Comparison of ENCODE assay signal across 29 cellular contexts in the genomic region with DNA sequence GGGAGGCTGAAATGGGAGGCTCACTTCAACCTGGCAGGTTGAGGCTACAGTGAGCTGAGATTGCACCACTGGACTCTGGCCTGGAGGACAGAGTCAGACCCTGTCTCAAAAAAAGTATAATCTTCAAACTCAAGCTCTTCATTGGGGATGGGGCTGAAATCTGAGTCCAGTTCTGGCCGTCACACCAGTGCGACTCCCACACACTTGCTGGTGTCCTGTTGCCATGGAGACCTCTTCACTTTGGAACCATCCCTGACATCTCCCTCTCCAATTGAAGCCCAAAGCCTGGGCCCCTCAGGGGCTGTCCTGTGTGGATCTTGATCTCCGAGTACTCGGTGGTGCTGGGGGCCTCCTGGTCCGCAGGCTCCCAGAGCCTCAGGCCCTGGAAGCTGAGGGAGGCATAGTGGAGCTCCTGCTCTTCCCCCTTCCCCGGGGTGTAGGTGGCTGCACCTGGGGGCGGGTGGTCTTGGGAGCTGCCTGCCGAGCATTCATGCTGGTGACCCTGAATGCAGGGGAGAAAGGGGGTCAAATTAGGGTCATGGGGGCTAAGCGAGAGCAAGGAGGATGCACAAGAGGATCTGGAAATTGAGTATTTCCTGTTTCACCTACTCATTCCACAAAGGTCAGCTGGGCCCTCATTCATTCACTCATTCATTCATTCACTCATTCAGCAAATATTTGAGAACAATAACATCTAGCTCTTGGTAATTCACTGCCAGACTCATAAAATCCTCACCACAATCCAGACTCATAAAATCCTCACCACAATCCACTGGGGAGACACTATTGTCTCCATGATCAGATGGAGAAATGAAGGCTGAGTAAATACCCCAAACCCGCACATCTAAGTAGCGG. TPM values are rescaled to one million over a fixed set of nuclear protein-coding genes. Genes with fewer than 3 reads are reported as not detected.
DNase-seq lines count a peak whose midpoint lies in the region; ATAC-seq, FAIRE-seq and TF ChIP-seq lines count a peak whose summit lies in the region.
"Had no signal": no experiment of that assay in that cellular context is flagged by ENCODE, and none has a peak within 500 bp of the region (broad histone marks: within the 10 kb centered on the region; RNA-seq: fewer than 3 reads in every experiment).

No MANE protein-coding gene starts in this region.

- intact Hi-C loops in activated CD8-positive, alpha-beta T cell treated with anti-CD3 and anti-CD28 coated beads for 36 hours (cut with micrococcal nuclease), result no loop called here
- intact Hi-C loops in left colon (cut with DNase I, micrococcal nuclease), result no loop called here

- no peak overlapping the region for H2BK12ac ChIP-seq in H9 (ENCODE audit: insufficient read length, low read depth, low read length)

- no peak overlapping the region for H2AFZ ChIP-seq in H9 (ENCODE audit: low read length)

- no CpG with 5 or more reads among the region's 11 CpGs for WGBS in H9 (ENCODE audit: extremely low coverage, insufficient read length, low lambda C conversion rate)

- no peaks in the 10 kb centered on the region for H3K9me3 Mint-ChIP-seq in activated CD8-positive, alpha-beta T cell treated with anti-CD3 and anti-CD28 coated beads, Interleukin-2, amount 10 ng/mL, durations not matched to agents 7 days and 5 days (ENCODE audit: insufficient read depth)
- no peaks in the 10 kb centered on the region for H3K9me3 Mint-ChIP-seq in activated CD8-positive, alpha-beta T cell treated with anti-CD3 and anti-CD28 coated beads for 36 hours
- no peaks in the 10 kb centered on the region; a peak in 3 of 5 replicates for H3K9me3 Mint-ChIP-seq in H9
- H3K9me3 Mint-ChIP-seq: activated naive CD8-positive, alpha-beta T cell treated with anti-CD3 and anti-CD28 coated beads for 36 hours; activated T-cell treated with anti-CD3 and anti-CD28 coated beads, Interleukin-2, amount 50 U/mL, for 72 hours had no signal

- no peak overlapping the region for H2BK120ac ChIP-seq in H9 (ENCODE audit: low read depth, low read length, poor library complexity, severe bottlenecking)

- H3K23me2 ChIP-seq in H9 (ENCODE audit: insufficient read length, low read depth, low read length, poor library complexity, severe bottlenecking), result no peaks in the 10 kb centered on the region

- no peak for FAIRE-seq in urothelium cell line (lab: Jason Lieb, UNC)
- FAIRE-seq: colon, small intestine had no signal

- H3K79me2 ChIP-seq in H9 (ENCODE audit: insufficient read depth, low read length), result no peaks in the 10 kb centered on the region

- no peak overlapping the region for H3K56ac ChIP-seq in H9 (ENCODE audit: insufficient read length, low read depth, low read length)

- H2AK5ac ChIP-seq in H9 (ENCODE audit: insufficient read length, low read length), result no peak overlapping the region

- 0 out of 2 replicates have a peak, but pooled peaks cover 3% of the 10 kb centered on the region for H3K4me1 ChIP-seq in H9 (ENCODE audit: insufficient read depth, low read length)
- H3K4me1 ChIP-seq: prostate gland had no signal

- H3K9ac ChIP-seq in H9 (ENCODE audit: extremely low read depth, insufficient read length, low read length), result no peak overlapping the region
- H3K9ac ChIP-seq: BLaER1, KMS-11 had no signal

- H3K27ac Mint-ChIP-seq in activated CD8-positive, alpha-beta T cell treated with anti-CD3 and anti-CD28 coated beads, Interleukin-2, amount 10 ng/mL, durations not matched to agents 7 days and 5 days, result peak overlapping the region; percentile 24
- no peak overlapping the region for H3K27ac Mint-ChIP-seq in activated CD8-positive, alpha-beta T cell treated with anti-CD3 and anti-CD28 coated beads for 36 hours
- no peak overlapping the region for H3K27ac Mint-ChIP-seq in H9
- H3K27ac Mint-ChIP-seq: activated naive CD8-positive, alpha-beta T cell treated with anti-CD3 and anti-CD28 coated beads for 36 hours; activated T-cell treated with anti-CD3 and anti-CD28 coated beads, Interleukin-2, amount 50 U/mL, for 72 hours had no signal

- no peak overlapping the region for H3K18ac ChIP-seq in H9 (ENCODE audit: insufficient read length, low read depth, low read length)

- H3K9me3 ChIP-seq in H9 (ENCODE audit: control insufficient read depth, low read depth, low read length), result no peaks in the 10 kb centered on the region
- H3K9me3 ChIP-seq: body of pancreas, prostate gland, upper lobe of right lung had no signal

- no peak overlapping the region for H4K5ac ChIP-seq in H9 (ENCODE audit: insufficient read length, low read depth, low read length)

- no peak overlapping the region for H3K27ac ChIP-seq in H9 (ENCODE audit: insufficient read length, low read depth, low read length)
- H3K27ac ChIP-seq: BLaER1, body of pancreas, KMS-11, prostate gland, upper lobe of right lung had no signal

- CTCF ChIA-PET in activated CD8-positive, alpha-beta T cell treated with anti-CD3 and anti-CD28 coated beads, Interleukin-2, amount 10 ng/mL, durations not matched to agents 7 days and 5 days (lab: Charles Lee), result interaction anchor here (1.1 to 2.3 kb wide), 2 partner anchors 12 to 26 kb away, joined by 4 to 14 read pairs; no protein-coding TSS in a partner anchor
- CTCF ChIA-PET in activated CD8-positive, alpha-beta T cell treated with anti-CD3 and anti-CD28 coated beads for 36 hours (lab: Charles Lee), result interaction anchor here (1.2 to 2.4 kb wide), 4 partner anchors 13 to 186 kb away, joined by 3 to 14 read pairs (median 4); no protein-coding TSS in a partner anchor

- no peak overlapping the region for H3K23ac ChIP-seq in H9 (ENCODE audit: insufficient read length, low read depth, low read length)

- H3K4me1 Mint-ChIP-seq in activated CD8-positive, alpha-beta T cell treated with anti-CD3 and anti-CD28 coated beads, Interleukin-2, amount 10 ng/mL, durations not matched to agents 7 days and 5 days (ENCODE audit: low read depth), result peaks cover 16% of the 10 kb centered on the region
- H3K4me1 Mint-ChIP-seq in activated CD8-positive, alpha-beta T cell treated with anti-CD3 and anti-CD28 coated beads for 36 hours (ENCODE audit: low read depth), result peaks cover 9% of the 10 kb centered on the region
- peaks cover 15 to 20% of the 10 kb centered on the region in 2 experiments for H3K4me1 Mint-ChIP-seq in H9

- H2BK20ac ChIP-seq in H9 (ENCODE audit: low read depth, low read length, poor library complexity, severe bottlenecking), result no peak overlapping the region

- no peak overlapping the region for H4K91ac ChIP-seq in H9 (ENCODE audit: insufficient read length, low read depth, low read length)

- H3T11ph ChIP-seq in H9 (ENCODE audit: low read length), result no peak overlapping the region

- H3K4ac ChIP-seq in H9 (ENCODE audit: low read depth, low read length), result no peak overlapping the region

- ATAC-seq in activated CD8-positive, alpha-beta T cell treated with anti-CD3 and anti-CD28 coated beads, Interleukin-2, amount 10 ng/mL, durations not matched to agents 7 days and 5 days, result no peak
- no peak for ATAC-seq in activated CD8-positive, alpha-beta T cell treated with anti-CD3 and anti-CD28 coated beads for 36 hours
- peak; percentile 55 for ATAC-seq in left colon
- ATAC-seq in GM18858 (IDR thresholded peaks at IDR 0.05; ENCODE audit: unreplicated experiment), result no peak
- ATAC-seq: activated CD4-positive, CD25-positive, alpha-beta regulatory T cell treated with anti-CD3 and anti-CD28 coated beads, Interleukin-2, amount 50 U/mL, for 24 hours; activated T-cell treated with anti-CD3 and anti-CD28 coated beads, Interleukin-2, amount 50 U/mL, for 72 hours; body of pancreas; SK-N-SH treated with all-trans-retinoic acid at 6 μM for 48 hours; upper lobe of right lung had no signal

- no peak overlapping the region for H3K14ac ChIP-seq in H9 (ENCODE audit: insufficient read depth, low read length)

- no peak overlapping the region for H2BK15ac ChIP-seq in H9 (ENCODE audit: low read depth, low read length)

- DNase-seq in activated CD8-positive, alpha-beta T cell treated with anti-CD3 and anti-CD28 coated beads, Interleukin-2, amount 10 ng/mL, durations not matched to agents 7 days and 5 days, result no peak
- DNase-seq in activated CD8-positive, alpha-beta T cell treated with anti-CD3 and anti-CD28 coated beads for 36 hours, result no peak
- DNase-seq in left colon (no peak), urothelium cell line (ENCODE audit: low spot score) (peak; percentile 41), H9 (no peak)
- DNase-seq: activated naive CD8-positive, alpha-beta T cell treated with anti-CD3 and anti-CD28 coated beads for 36 hours; activated T-cell treated with anti-CD3 and anti-CD28 coated beads, Interleukin-2, amount 50 U/mL, for 72 hours; body of pancreas; Calu3; GOT3; naive B cell; NCI-H1092 treated with DMSO at 0.1 percent for 48 hours; NCI-H2081; NCI-H510A treated with DMSO at 0.1 percent for 48 hours; RPMI8226; small intestine; stimulated activated CD4-positive, alpha-beta T cell treated with anti-CD3 and anti-CD28 coated beads, Interleukin-4, amount 100 ng/mL, for 24 hours; T-helper 9 cell; upper lobe of right lung had no signal

- H3K27me3 ChIP-seq in H9 (ENCODE audit: insufficient read depth, low read length), result no peaks in the 10 kb centered on the region
- H3K27me3 ChIP-seq: BLaER1, body of pancreas, upper lobe of right lung had no signal

- POLR2A ChIA-PET in activated CD8-positive, alpha-beta T cell treated with anti-CD3 and anti-CD28 coated beads, Interleukin-2, amount 10 ng/mL, durations not matched to agents 7 days and 5 days (lab: Charles Lee), result no interaction called here
- POLR2A ChIA-PET in activated CD8-positive, alpha-beta T cell treated with anti-CD3 and anti-CD28 coated beads for 36 hours (lab: Charles Lee), result interaction anchor here (1.1 kb wide), 1 partner anchor 37 kb away, joined by 3 read pairs; no protein-coding TSS in a partner anchor

- H3K4me3 Mint-ChIP-seq in activated CD8-positive, alpha-beta T cell treated with anti-CD3 and anti-CD28 coated beads, Interleukin-2, amount 10 ng/mL, durations not matched to agents 7 days and 5 days, result no peak overlapping the region
- no peak overlapping the region for H3K4me3 Mint-ChIP-seq in activated CD8-positive, alpha-beta T cell treated with anti-CD3 and anti-CD28 coated beads for 36 hours
- H3K4me3 Mint-ChIP-seq in H9, result no peak overlapping the region
- H3K4me3 Mint-ChIP-seq: activated naive CD8-positive, alpha-beta T cell treated with anti-CD3 and anti-CD28 coated beads for 36 hours; activated T-cell treated with anti-CD3 and anti-CD28 coated beads, Interleukin-2, amount 50 U/mL, for 72 hours; naive B cell had no signal

- no peaks in the 10 kb centered on the region for H3K36me3 Mint-ChIP-seq in activated CD8-positive, alpha-beta T cell treated with anti-CD3 and anti-CD28 coated beads, Interleukin-2, amount 10 ng/mL, durations not matched to agents 7 days and 5 days (ENCODE audit: low read depth)
- no peaks in the 10 kb centered on the region for H3K36me3 Mint-ChIP-seq in activated CD8-positive, alpha-beta T cell treated with anti-CD3 and anti-CD28 coated beads for 36 hours (ENCODE audit: low read depth)
- H3K36me3 Mint-ChIP-seq in H9 (ENCODE audit: insufficient read depth in 1 of 3, low read depth in 3 of 3), result no peaks in the 10 kb centered on the region; a peak in 1 of 7 replicates
- H3K36me3 Mint-ChIP-seq: activated naive CD8-positive, alpha-beta T cell treated with anti-CD3 and anti-CD28 coated beads for 36 hours; naive B cell had no signal

- no peak for TF ChIP-seq CTCF in activated CD8-positive, alpha-beta T cell treated with anti-CD3 and anti-CD28 coated beads for 36 hours (IDR thresholded peaks at IDR 0.05)
- TF ChIP-seq CTCF in H9 (conservative IDR thresholded peaks at IDR 0.05), result no peak

- H4K8ac ChIP-seq in H9 (replicated peaks; ENCODE audit: insufficient read length, low read depth, low read length), result no peak overlapping the region

- H4K20me1 ChIP-seq in H9 (ENCODE audit: control insufficient read depth, insufficient read depth, insufficient read length), result no peaks in the 10 kb centered on the region
- H4K20me1 ChIP-seq: BLaER1 had no signal

- H3K79me1 ChIP-seq in H9 (ENCODE audit: insufficient read depth, low read depth, low read length, poor library complexity, severe bottlenecking), result no peaks in the 10 kb centered on the region

- H2BK5ac ChIP-seq in H9 (ENCODE audit: insufficient read length, low read length), result no peak overlapping the region

- no peak overlapping the region for H3K4me2 ChIP-seq in H9 (ENCODE audit: insufficient read depth, insufficient read length, low read length)
- H3K4me2 ChIP-seq: BLaER1, KMS-11 had no signal

- peaks cover 13% of the 10 kb centered on the region for H3K27me3 Mint-ChIP-seq in activated CD8-positive, alpha-beta T cell treated with anti-CD3 and anti-CD28 coated beads, Interleukin-2, amount 10 ng/mL, durations not matched to agents 7 days and 5 days (ENCODE audit: low read depth)
- H3K27me3 Mint-ChIP-seq in activated CD8-positive, alpha-beta T cell treated with anti-CD3 and anti-CD28 coated beads for 36 hours, result peaks cover 21% of the 10 kb centered on the region
- peaks cover 12% of the 10 kb centered on the region for H3K27me3 Mint-ChIP-seq in H9 (ENCODE audit: low read depth)

RNA-seq across cellular contexts. Expression of a gene that starts 11.0 kb away (rescaled TPM):
- total RNA-seq in activated CD8-positive, alpha-beta T cell treated with anti-CD3 and anti-CD28 coated beads, Interleukin-2, amount 10 ng/mL, durations not matched to agents 7 days and 5 days, result not detected
- total RNA-seq in activated CD8-positive, alpha-beta T cell treated with anti-CD3 and anti-CD28 coated beads for 36 hours, result not detected
- total RNA-seq in left colon, result under 1 TPM; 0.40 to 0.75 TPM
- total RNA-seq in H9 (2021), result not detected in 2 replicates
- total RNA-seq: A172; activated CD8-positive, alpha-beta memory T cell treated with anti-CD3 and anti-CD28 coated beads for 36 hours; activated naive CD8-positive, alpha-beta T cell treated with anti-CD3 and anti-CD28 coated beads for 36 hours; activated T-cell treated with anti-CD3 and anti-CD28 coated beads, Interleukin-2, amount 50 U/mL, for 72 hours; Calu3; lung microvascular endothelial cell had no signal

RNA-seq across cellular contexts. Expression of a gene that starts 20.7 kb away (rescaled TPM):
- 100 to 1,000 TPM; 116 to 122 TPM for total RNA-seq in activated CD8-positive, alpha-beta T cell treated with anti-CD3 and anti-CD28 coated beads, Interleukin-2, amount 10 ng/mL, durations not matched to agents 7 days and 5 days
- 100 to 1,000 TPM; 113 to 119 TPM for total RNA-seq in activated CD8-positive, alpha-beta T cell treated with anti-CD3 and anti-CD28 coated beads for 36 hours
- total RNA-seq in left colon (10 to 100 TPM; 31.5 to 37.1 TPM), H9 (2021) (127 and 137 TPM in 2 replicates)

RNA-seq across cellular contexts. Expression of a gene that starts 21.0 kb away (rescaled TPM):
- total RNA-seq in activated CD8-positive, alpha-beta T cell treated with anti-CD3 and anti-CD28 coated beads, Interleukin-2, amount 10 ng/mL, durations not matched to agents 7 days and 5 days, result 1 to 10 TPM; 7.1 to 9.3 TPM
- total RNA-seq in activated CD8-positive, alpha-beta T cell treated with anti-CD3 and anti-CD28 coated beads for 36 hours, result 10 to 100 TPM; 11.8 TPM
- 10 to 100 TPM; 13.2 to 16.7 TPM for total RNA-seq in left colon
- total RNA-seq in H9 (2021), result 18.5 and 20.6 TPM in 2 replicates

RNA-seq across cellular contexts. Expression of a gene that starts 53.3 kb away (rescaled TPM):
- total RNA-seq in activated CD8-positive, alpha-beta T cell treated with anti-CD3 and anti-CD28 coated beads, Interleukin-2, amount 10 ng/mL, durations not matched to agents 7 days and 5 days, result 1 to 10 TPM; 1.2 to 1.6 TPM
- total RNA-seq in activated CD8-positive, alpha-beta T cell treated with anti-CD3 and anti-CD28 coated beads for 36 hours, result 10 to 100 TPM; 16.1 to 16.2 TPM
- total RNA-seq in left colon, result 1 to 10 TPM in 1 of 2 donors, under 1 TPM in 1; 0.67 to 1.3 TPM
- total RNA-seq in H9 (2021), result 0.29 and 0.61 TPM in 2 replicates
